ENCODE assay signal across 7 cellular contexts in genomic region chr11:132301465-132301864, GRCh38.
"Had no signal": no experiment of that assay in that cellular context is flagged by ENCODE, and none has a peak within 500 bp of the region (broad histone marks: within the 10 kb centered on the region; RNA-seq: fewer than 3 reads in every experiment).

No MANE protein-coding gene starts in this region.

- FAIRE-seq: G401.6, GM12878, GM12891, GM18507, GM19239 had no signal

- DNase-seq: GDM1, GF-D8 had no signal

- H3K4me3 ChIP-seq: GM12878 had no signal

- ATAC-seq: GM12878 had no signal
